ENCODE assay signal across 17 cellular contexts in the genomic region with DNA sequence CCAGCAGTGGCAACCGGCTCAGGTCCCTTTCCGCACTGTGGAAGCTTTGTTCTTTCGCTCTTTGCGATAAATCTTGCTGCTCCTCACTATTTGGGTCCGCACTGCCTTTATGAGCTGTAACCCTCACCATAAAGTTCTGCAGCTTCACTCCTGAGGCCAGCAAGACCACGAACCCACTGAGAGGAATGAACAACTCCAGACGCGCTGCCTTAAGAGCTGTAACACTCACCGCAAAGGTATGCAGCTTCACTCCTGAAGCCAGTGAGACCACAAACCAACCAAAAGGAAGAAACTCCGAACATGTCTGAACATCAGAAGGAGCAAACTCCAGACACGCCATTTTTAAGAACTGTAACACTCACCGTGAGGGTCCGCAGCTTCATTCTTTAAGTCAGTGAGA.
A peak's percentile ranks its signal among the peaks of the same experiment; 100 is the strongest.
DNase-seq lines count a peak whose midpoint lies in the region; ATAC-seq and TF ChIP-seq lines count a peak whose summit lies in the region.
"Had no signal": no experiment of that assay in that cellular context is flagged by ENCODE, and none has a peak within 500 bp of the region (broad histone marks: within the 10 kb centered on the region; RNA-seq: fewer than 3 reads in every experiment).

No MANE protein-coding gene starts in this region.

- no peak overlapping the region for H2BK12ac ChIP-seq in mesenchymal stem cell (ENCODE audit: low read length in 2 of 2)

- peaks cover 6 to 22% of the 10 kb centered on the region in 2 experiments for H3K36me3 ChIP-seq in mesenchymal stem cell (ENCODE audit: control insufficient read depth in 1 of 2, insufficient read depth in 2 of 2, low read depth in 1 of 2, low read length in 2 of 2)
- H3K36me3 ChIP-seq in lower lobe of right lung, result no peaks in the 10 kb centered on the region
- H3K36me3 ChIP-seq: HAP-1, SJCRH30 had no signal

- no peak overlapping the region for H3K27ac ChIP-seq in mesenchymal stem cell (ENCODE audit: low read length, poor library complexity, severe bottlenecking)
- H3K27ac ChIP-seq in lower lobe of right lung, result no peak overlapping the region
- H3K27ac ChIP-seq: C4-2B, HL-60, SJCRH30 had no signal

- H2AFZ ChIP-seq in mesenchymal stem cell (ENCODE audit: low read depth, low read length), result no peak overlapping the region

- DNase-seq in EH (ENCODE audit: low read depth), result peak; percentile 40
- peak; percentile 48 for DNase-seq in NCI-H226
- peak; percentile 65 for DNase-seq in astrocyte of the spinal cord (ENCODE audit: low read depth, low spot score)
- peak; percentile 38 for DNase-seq in mesenchymal stem cell
- no peak for DNase-seq in DMS53 (lab: John Stamatoyannopoulos, UW)
- DNase-seq in lower lobe of right lung, result no peak
- DNase-seq: MV-4-11, NCI-H1417, NCI-H1930, NCI-H446 treated with DMSO at 0.1 percent for 48 hours, NCI-H748 treated with DMSO at 0.1 percent for 48 hours had no signal

- H3K4ac ChIP-seq in mesenchymal stem cell (ENCODE audit: low read depth in 1 of 2, low read length in 2 of 2), result no peak overlapping the region

- peaks cover 39% of the 10 kb centered on the region for H3K9me3 ChIP-seq in mesenchymal stem cell (ENCODE audit: control insufficient read depth, low read length)
- peaks cover 28% of the 10 kb centered on the region for H3K9me3 ChIP-seq in lower lobe of right lung
- H3K9me3 ChIP-seq: SJCRH30 had no signal

- ATAC-seq in HG02884 (IDR thresholded peaks at IDR 0.05; ENCODE audit: unreplicated experiment) (no peak), GM21576 (IDR thresholded peaks at IDR 0.05; ENCODE audit: unreplicated experiment) (no peak), lower lobe of right lung (no peak)

- no peak overlapping the region for H3K4me2 ChIP-seq in mesenchymal stem cell (ENCODE audit: low read length, poor library complexity, severe bottlenecking)

- peaks cover 2% of the 10 kb centered on the region for H3K4me1 ChIP-seq in mesenchymal stem cell (ENCODE audit: control insufficient read depth, insufficient read depth, low read depth, low read length)
- no peaks in the 10 kb centered on the region for H3K4me1 ChIP-seq in lower lobe of right lung
- H3K4me1 ChIP-seq: HAP-1, SJCRH30 had no signal

- peaks cover 21% of the 10 kb centered on the region for H3K79me1 ChIP-seq in mesenchymal stem cell (replicated peaks; ENCODE audit: low read length, poor library complexity, severe bottlenecking)

- H4K91ac ChIP-seq in mesenchymal stem cell (ENCODE audit: low read length), result no peak overlapping the region

- 69% methylated on average over 13 of the region's 13 CpGs for WGBS in mesenchymal stem cell

- no peaks in the 10 kb centered on the region for H3K27me3 ChIP-seq in mesenchymal stem cell (ENCODE audit: control insufficient read depth in 1 of 2, insufficient read depth in 1 of 2, low read length in 2 of 2)
- H3K27me3 ChIP-seq in lower lobe of right lung (ENCODE audit: low read depth), result no peaks in the 10 kb centered on the region
- H3K27me3 ChIP-seq: SJCRH30 had no signal

- no peak overlapping the region for H2BK120ac ChIP-seq in mesenchymal stem cell (ENCODE audit: low read depth, low read length)

- no peak overlapping the region for H2AK5ac ChIP-seq in mesenchymal stem cell (ENCODE audit: low read length, severe bottlenecking)

- no peak for TF ChIP-seq CTCF in astrocyte of the spinal cord (IDR thresholded peaks at IDR 0.05; ENCODE audit: low read depth, low read length)
- no peak for TF ChIP-seq CTCF in lower lobe of right lung (IDR thresholded peaks at IDR 0.05)

- in situ Hi-C loops in astrocyte of the spinal cord (cut with HindIII; ENCODE audit: low sequenced_read_pairs), result no loop called here

- H3K14ac ChIP-seq in mesenchymal stem cell (ENCODE audit: low read length in 2 of 2), result no peak overlapping the region

- intact Hi-C loops in lower lobe of right lung (cut with DNase I), result no loop called here

- no peak overlapping the region for H3K23ac ChIP-seq in mesenchymal stem cell (ENCODE audit: low read length in 2 of 2)

- H3K4me3 ChIP-seq in astrocyte of the spinal cord (ENCODE audit: low read depth, low read length) (no peak overlapping the region), mesenchymal stem cell (ENCODE audit: insufficient read depth in 1 of 2, low read depth in 1 of 2, low read length in 2 of 2) (peak overlapping the region in 1 of 2 experiments; percentile 55), lower lobe of right lung (no peak overlapping the region)
- H3K4me3 ChIP-seq: HAP-1, SJCRH30 had no signal

- H2BK15ac ChIP-seq in mesenchymal stem cell (ENCODE audit: low read depth, poor library complexity, severe bottlenecking), result no peak overlapping the region

- H4K8ac ChIP-seq in mesenchymal stem cell (ENCODE audit: low read length), result no peak overlapping the region

- no peak overlapping the region for H3K18ac ChIP-seq in mesenchymal stem cell (ENCODE audit: low read depth in 1 of 2, low read length in 2 of 2)

- no peak overlapping the region for H2BK5ac ChIP-seq in mesenchymal stem cell (ENCODE audit: low read depth, low read length, poor library complexity, severe bottlenecking)

- no peak overlapping the region for H3K9ac ChIP-seq in mesenchymal stem cell (ENCODE audit: low read length)

Comparison
In these comparisons a context has a peak if more than half of its experiments do, and no peak if none do; other contexts are left out.
1. DNase-seq: peak in EH (single experiment), NCI-H226 (single experiment), astrocyte of the spinal cord (single experiment) and mesenchymal stem cell (single experiment); none in DMS53 (single experiment) and lower lobe of right lung (single experiment).